Comparison of ENCODE assay signal across 29 cellular contexts in the genomic region with DNA sequence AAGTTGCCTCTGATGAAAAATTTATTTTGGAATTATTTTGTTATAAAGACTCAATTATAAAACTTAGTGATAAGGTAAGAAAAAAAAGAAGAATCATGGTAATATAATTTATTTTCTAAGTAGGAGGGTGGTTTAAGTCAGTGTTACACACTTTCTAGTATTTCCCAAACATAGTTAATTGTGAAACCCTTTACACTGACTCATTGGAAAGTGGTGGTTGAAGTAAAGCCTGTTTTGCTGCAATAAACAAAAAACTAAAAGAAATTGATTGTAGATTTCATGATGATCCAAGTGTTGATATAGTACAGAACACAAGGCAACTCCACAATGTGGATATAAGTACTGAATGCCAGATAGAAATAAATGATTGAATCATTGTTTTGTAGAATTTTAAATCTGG.
"Had no signal": no experiment of that assay in that cellular context is flagged by ENCODE, and none has a peak within 500 bp of the region (broad histone marks: within the 10 kb centered on the region; RNA-seq: fewer than 3 reads in every experiment).

No MANE protein-coding gene starts in this region.

- DNase-seq: activated CD4-positive, alpha-beta memory T cell treated with anti-CD3 and anti-CD28 coated beads for 36 hours; activated CD4-positive, alpha-beta T cell treated with anti-CD3 and anti-CD28 coated beads, Interleukin-2, amount 10 ng/mL, durations not matched to agents 24 days and 14 days; activated CD4-positive, CD25-positive, alpha-beta regulatory T cell treated with anti-CD3 and anti-CD28 coated beads, Interleukin-2, amount 50 U/mL, for 72 hours; activated CD8-positive, alpha-beta memory T cell treated with anti-CD3 and anti-CD28 coated beads, Interleukin-2, amount 50 U/mL, for 4 hours; activated effector memory CD4-positive, alpha-beta T cell treated with anti-CD3 and anti-CD28 coated beads, Interleukin-2, amount 50 U/mL, for 16 hours; activated naive CD4-positive, alpha-beta T cell treated with anti-CD3 and anti-CD28 coated beads for 36 hours; activated naive CD8-positive, alpha-beta T cell treated with anti-CD3 and anti-CD28 coated beads for 36 hours; activated T-cell treated with anti-CD3 and anti-CD28 coated beads, Interleukin-2, amount 50 U/mL, for 1 hour; amniotic stem cell; brain microvascular endothelial cell; caudate nucleus; esophagus squamous epithelium; foreskin melanocyte; left lung; naive B cell; nephron progenitor cell; ovary; retina; stimulated activated CD4-positive, alpha-beta T cell treated with anti-CD3 and anti-CD28 coated beads, Interleukin-15, amount 100 ng/mL, for 24 hours; stimulated activated CD4-positive, alpha-beta T cell treated with anti-CD3 and anti-CD28 coated beads, Interleukin-2, amount 100 ng/mL, for 24 hours; stimulated activated naive B cell treated with anti-CD40 and anti-IgM and Interleukin-4, amounts not matched to agents 10 μg/mL and 1 μg/mL and 100 μg/mL, for 72 hours; stomach; T-helper 2 cell; thyroid gland; upper lobe of right lung had no signal

- H3K27me3 ChIP-seq: brain microvascular endothelial cell, esophagus squamous epithelium, left lung, neutrophil, ovary, stomach, thyroid gland, upper lobe of right lung had no signal

- H3K4me1 Mint-ChIP-seq: activated CD4-positive, alpha-beta T cell treated with anti-CD3 and anti-CD28 coated beads, Interleukin-2, amount 10 ng/mL, durations not matched to agents 24 days and 14 days; activated naive CD8-positive, alpha-beta T cell treated with anti-CD3 and anti-CD28 coated beads for 36 hours; naive B cell; nephron progenitor cell; stimulated activated naive B cell treated with anti-CD40 and anti-IgM and Interleukin-4, amounts not matched to agents 10 μg/mL and 1 μg/mL and 100 μg/mL, for 72 hours had no signal

- H3K4me3 Mint-ChIP-seq: activated CD4-positive, alpha-beta memory T cell treated with anti-CD3 and anti-CD28 coated beads for 36 hours; activated CD4-positive, alpha-beta T cell treated with anti-CD3 and anti-CD28 coated beads, Interleukin-2, amount 10 ng/mL, durations not matched to agents 24 days and 14 days; activated naive CD4-positive, alpha-beta T cell treated with anti-CD3 and anti-CD28 coated beads for 36 hours; activated naive CD8-positive, alpha-beta T cell treated with anti-CD3 and anti-CD28 coated beads for 36 hours; activated T-helper 1 cell treated with anti-CD3 and anti-CD28 coated beads, Interleukin-12 subunit alpha, Interleukin-12 subunit beta, Interleukin-2, Interleukin-4 antibody, amounts not matched to agents 30 ng/mL and 10 ng/mL and 1 ng/mL, durations not matched to agents 14 hours and 24 hours and 36 hours; naive B cell; nephron progenitor cell; stimulated activated naive B cell treated with anti-CD40 and anti-IgM and Interleukin-4, amounts not matched to agents 10 μg/mL and 1 μg/mL and 100 μg/mL, for 72 hours had no signal

- H3K36me3 ChIP-seq: brain microvascular endothelial cell, esophagus squamous epithelium, left lung, neutrophil, ovary, stomach, thyroid gland, upper lobe of right lung had no signal

- H3K27ac ChIP-seq: brain microvascular endothelial cell, esophagus squamous epithelium, left lung, neutrophil, ovary, stomach, thyroid gland, upper lobe of right lung had no signal

- ATAC-seq: left lung; stimulated activated naive B cell treated with anti-CD40 and anti-IgM and Interleukin-4, amounts not matched to agents 10 μg/mL and 1 μg/mL and 100 μg/mL, for 72 hours; upper lobe of right lung had no signal

- H3K36me3 Mint-ChIP-seq: activated CD4-positive, alpha-beta memory T cell treated with anti-CD3 and anti-CD28 coated beads for 36 hours; activated naive CD8-positive, alpha-beta T cell treated with anti-CD3 and anti-CD28 coated beads for 36 hours; naive B cell; stimulated activated naive B cell treated with anti-CD40 and anti-IgM and Interleukin-4, amounts not matched to agents 10 μg/mL and 1 μg/mL and 100 μg/mL, for 72 hours had no signal

- H3K9me3 ChIP-seq: esophagus squamous epithelium, neutrophil, ovary, stomach, thyroid gland, upper lobe of right lung had no signal

- H3K9me3 Mint-ChIP-seq: activated T-helper 1 cell treated with anti-CD3 and anti-CD28 coated beads, Interleukin-12 subunit alpha, Interleukin-12 subunit beta, Interleukin-2, Interleukin-4 antibody, amounts not matched to agents 30 ng/mL and 10 ng/mL and 1 ng/mL, durations not matched to agents 14 hours and 24 hours and 36 hours had no signal

- H3K4me3 ChIP-seq: esophagus squamous epithelium, left lung, lung, ovary, stomach, thyroid gland, upper lobe of right lung had no signal

- H3K27ac Mint-ChIP-seq: activated CD4-positive, alpha-beta memory T cell treated with anti-CD3 and anti-CD28 coated beads for 36 hours; activated CD4-positive, alpha-beta T cell treated with anti-CD3 and anti-CD28 coated beads, Interleukin-2, amount 10 ng/mL, durations not matched to agents 24 days and 14 days; activated naive CD4-positive, alpha-beta T cell treated with anti-CD3 and anti-CD28 coated beads for 36 hours; activated naive CD8-positive, alpha-beta T cell treated with anti-CD3 and anti-CD28 coated beads for 36 hours; activated T-helper 1 cell treated with anti-CD3 and anti-CD28 coated beads, Interleukin-12 subunit alpha, Interleukin-12 subunit beta, Interleukin-2, Interleukin-4 antibody, amounts not matched to agents 30 ng/mL and 10 ng/mL and 1 ng/mL, durations not matched to agents 14 hours and 24 hours and 36 hours; naive B cell; nephron progenitor cell; progenitor cell of endocrine pancreas; stimulated activated naive B cell treated with anti-CD40 and anti-IgM and Interleukin-4, amounts not matched to agents 10 μg/mL and 1 μg/mL and 100 μg/mL, for 72 hours had no signal

- H3K4me1 ChIP-seq: esophagus squamous epithelium, left lung, stomach, thyroid gland, upper lobe of right lung had no signal

- H3K27me3 Mint-ChIP-seq: activated CD4-positive, alpha-beta memory T cell treated with anti-CD3 and anti-CD28 coated beads for 36 hours; activated CD4-positive, alpha-beta T cell treated with anti-CD3 and anti-CD28 coated beads, Interleukin-2, amount 10 ng/mL, durations not matched to agents 24 days and 14 days; activated naive CD8-positive, alpha-beta T cell treated with anti-CD3 and anti-CD28 coated beads for 36 hours; naive B cell; progenitor cell of endocrine pancreas; stimulated activated naive B cell treated with anti-CD40 and anti-IgM and Interleukin-4, amounts not matched to agents 10 μg/mL and 1 μg/mL and 100 μg/mL, for 72 hours had no signal
